21 cellular contexts compared by ENCODE assay signal in the genomic region with DNA sequence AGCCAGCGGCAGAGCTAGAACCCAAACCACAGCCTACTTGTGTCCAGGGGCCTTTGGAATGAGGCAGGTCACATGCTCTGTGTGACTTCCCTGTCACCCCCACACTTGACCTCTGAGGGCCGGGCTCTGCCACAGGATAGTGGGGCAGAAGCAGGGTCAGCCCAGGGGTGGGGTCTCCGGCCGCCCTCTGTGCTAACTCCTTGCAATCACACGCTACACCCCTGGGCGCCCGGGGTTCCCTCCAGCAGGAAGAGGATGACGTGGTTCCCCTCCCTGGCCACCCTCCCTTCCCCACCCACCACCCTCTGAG. TPM values are rescaled to one million over a fixed set of nuclear protein-coding genes. Genes with fewer than 3 reads are reported as not detected.
DNase-seq lines count a peak whose midpoint lies in the region; ATAC-seq, FAIRE-seq and TF ChIP-seq lines count a peak whose summit lies in the region.
"Had no signal": no experiment of that assay in that cellular context is flagged by ENCODE, and none has a peak within 500 bp of the region (broad histone marks: within the 10 kb centered on the region; RNA-seq: fewer than 3 reads in every experiment).

No MANE protein-coding gene starts in this region.

- H3K4me2 ChIP-seq in BLaER1: peak overlapping the region; percentile 66

- peaks cover 50% of the 10 kb centered on the region for H3K4me1 ChIP-seq in BLaER1
- H3K4me1 ChIP-seq in kidney (ENCODE audit: control insufficient read depth in 1 of 2, insufficient read depth in 1 of 2, low read depth in 1 of 2, low read length in 2 of 2): no peaks in the 10 kb centered on the region

- no peak for ATAC-seq in GM19324 (IDR thresholded peaks at IDR 0.05; ENCODE audit: low FRiP score, unreplicated experiment)
- ATAC-seq: GM12878 had no signal

- 0 out of 2 replicates have a peak overlapping the region, but pooled peaks have one; percentile 41 for H3K9ac ChIP-seq in BLaER1
- no peak overlapping the region for H3K9ac ChIP-seq in kidney (ENCODE audit: low read length in 2 of 2)

- DNase-seq in H7: peak; percentile 43
- DNase-seq in kidney: peak; percentile 54
- DNase-seq in SHP77 treated with DMSO at 0.1 percent for 48 hours (lab: John Stamatoyannopoulos, UW): no peak
- DNase-seq in epidermal melanocyte (ENCODE audit: insufficient read length, low spot score): no peak
- DNase-seq: CD4-positive, alpha-beta T cell; CD8-positive, alpha-beta memory T cell; DMS 273 treated with DMSO at 0.1 percent for 48 hours; DMS79; EL; GDM1; GOT3; HCEC 1CT had no signal

- H3K4me3 ChIP-seq in BLaER1: no peak overlapping the region
- no peak overlapping the region for H3K4me3 ChIP-seq in H7 (ENCODE audit: insufficient read depth, low read depth, low read length)
- no peak overlapping the region for H3K4me3 ChIP-seq in kidney (ENCODE audit: low read length in 2 of 2)
- H3K4me3 ChIP-seq: GM12878 had no signal

- no peak for FAIRE-seq in kidney (lab: Jason Lieb, UNC)
- FAIRE-seq: D721Med, GM12878, GM19239, H54 had no signal

- H3K27me3 ChIP-seq in BLaER1: no peaks in the 10 kb centered on the region
- H3K27me3 ChIP-seq in H7 (ENCODE audit: control insufficient read depth, insufficient read depth, low read length): no peaks in the 10 kb centered on the region

- no peak for TF ChIP-seq CTCF in kidney (IDR thresholded peaks at IDR 0.05; ENCODE audit: borderline replicate concordance, extremely low read depth, insufficient read depth)

- H3K9me3 ChIP-seq in BLaER1: no peaks in the 10 kb centered on the region
- H3K9me3 ChIP-seq in kidney (ENCODE audit: control insufficient read depth in 1 of 2, low read length in 2 of 2): no peaks in the 10 kb centered on the region

- H3K36me3 ChIP-seq in BLaER1 (0 out of 2 replicates have a peak, but pooled peaks cover 29% of the 10 kb centered on the region), H7 (replicated peaks; ENCODE audit: control insufficient read depth, insufficient read depth, low read length) (no peaks in the 10 kb centered on the region), kidney (ENCODE audit: control insufficient read depth in 1 of 2, insufficient read depth in 2 of 2, low read length in 2 of 2) (peaks cover 0 to 3% of the 10 kb centered on the region in 2 donors)

- intact Hi-C loops in kidney (cut with DNase I): no loop called here

- H4K20me1 ChIP-seq in BLaER1: no peaks in the 10 kb centered on the region

- H3K27ac ChIP-seq in BLaER1 (no peak overlapping the region), kidney (ENCODE audit: low read depth in 2 of 2, low read length in 2 of 2) (no peak overlapping the region)

RNA-seq across cellular contexts. Expression of gene TECPR1, which starts 19.8 kb away (rescaled TPM):
- 12.7 and 13.7 TPM in 2 replicates for total RNA-seq in H7 (2014; rRNA removed; shearing (Covaris generic))
- total RNA-seq in kidney: 39.5 TPM
- 5.1 TPM for polyA plus RNA-seq in kidney (ENCODE audit: insufficient read depth, low read depth, low replicate concordance)

RNA-seq across cellular contexts. Expression of gene BHLHA15, which starts 21.0 kb away (rescaled TPM):
- 0.90 and 2.8 TPM in 2 replicates for total RNA-seq in H7 (2014; rRNA removed; shearing (Covaris generic))
- 3.1 TPM for total RNA-seq in kidney
- not detected for polyA plus RNA-seq in kidney (ENCODE audit: insufficient read depth, low read depth, low replicate concordance)
- total RNA-seq: A172; CD4-positive, alpha-beta T cell; CD8-positive, alpha-beta memory T cell had no signal
- polyA plus RNA-seq: BJ; CD14-positive monocyte; CD8-positive, alpha-beta memory T cell had no signal

RNA-seq across cellular contexts. Expression of gene BRI3, which starts 49.3 kb away (rescaled TPM):
- 32.8 and 41.7 TPM in 2 replicates for total RNA-seq in H7 (2014; rRNA removed; shearing (Covaris generic))
- total RNA-seq in kidney: 192 TPM
- 240 TPM for polyA plus RNA-seq in kidney (ENCODE audit: insufficient read depth, low read depth, low replicate concordance)

Comparison
In these comparisons a context has a peak if more than half of its experiments do, and no peak if none do; other contexts are left out.
1. DNase-seq: peak in H7 (single experiment) and kidney (single experiment); none in SHP77 treated with DMSO at 0.1 percent for 48 hours (single experiment) and epidermal melanocyte (single experiment).